In genomic region chr5:87113848-87114247, GRCh38 we compare ENCODE assay signal across 1 cellular context.
TF ChIP-seq lines count a peak whose summit lies in the region.

No MANE protein-coding gene starts in this region.

TF ChIP-seq in HCT116, 20 proteins besides CTCF, POLR2A, EP300 and RAD21 (continued from another document):
- TF ChIP-seq, protein P1, sequence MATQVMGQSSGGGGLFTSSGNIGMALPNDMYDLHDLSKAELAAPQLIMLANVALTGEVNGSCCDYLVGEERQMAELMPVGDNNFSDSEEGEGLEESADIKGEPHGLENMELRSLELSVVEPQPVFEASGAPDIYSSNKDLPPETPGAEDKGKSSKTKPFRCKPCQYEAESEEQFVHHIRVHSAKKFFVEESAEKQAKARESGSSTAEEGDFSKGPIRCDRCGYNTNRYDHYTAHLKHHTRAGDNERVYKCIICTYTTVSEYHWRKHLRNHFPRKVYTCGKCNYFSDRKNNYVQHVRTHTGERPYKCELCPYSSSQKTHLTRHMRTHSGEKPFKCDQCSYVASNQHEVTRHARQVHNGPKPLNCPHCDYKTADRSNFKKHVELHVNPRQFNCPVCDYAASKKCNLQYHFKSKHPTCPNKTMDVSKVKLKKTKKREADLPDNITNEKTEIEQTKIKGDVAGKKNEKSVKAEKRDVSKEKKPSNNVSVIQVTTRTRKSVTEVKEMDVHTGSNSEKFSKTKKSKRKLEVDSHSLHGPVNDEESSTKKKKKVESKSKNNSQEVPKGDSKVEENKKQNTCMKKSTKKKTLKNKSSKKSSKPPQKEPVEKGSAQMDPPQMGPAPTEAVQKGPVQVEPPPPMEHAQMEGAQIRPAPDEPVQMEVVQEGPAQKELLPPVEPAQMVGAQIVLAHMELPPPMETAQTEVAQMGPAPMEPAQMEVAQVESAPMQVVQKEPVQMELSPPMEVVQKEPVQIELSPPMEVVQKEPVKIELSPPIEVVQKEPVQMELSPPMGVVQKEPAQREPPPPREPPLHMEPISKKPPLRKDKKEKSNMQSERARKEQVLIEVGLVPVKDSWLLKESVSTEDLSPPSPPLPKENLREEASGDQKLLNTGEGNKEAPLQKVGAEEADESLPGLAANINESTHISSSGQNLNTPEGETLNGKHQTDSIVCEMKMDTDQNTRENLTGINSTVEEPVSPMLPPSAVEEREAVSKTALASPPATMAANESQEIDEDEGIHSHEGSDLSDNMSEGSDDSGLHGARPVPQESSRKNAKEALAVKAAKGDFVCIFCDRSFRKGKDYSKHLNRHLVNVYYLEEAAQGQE (IDR thresholded peaks at IDR 0.05; ENCODE audit: low read depth) = no peak
